Comparison of ENCODE assay signal across 8 cellular contexts in the genomic region with DNA sequence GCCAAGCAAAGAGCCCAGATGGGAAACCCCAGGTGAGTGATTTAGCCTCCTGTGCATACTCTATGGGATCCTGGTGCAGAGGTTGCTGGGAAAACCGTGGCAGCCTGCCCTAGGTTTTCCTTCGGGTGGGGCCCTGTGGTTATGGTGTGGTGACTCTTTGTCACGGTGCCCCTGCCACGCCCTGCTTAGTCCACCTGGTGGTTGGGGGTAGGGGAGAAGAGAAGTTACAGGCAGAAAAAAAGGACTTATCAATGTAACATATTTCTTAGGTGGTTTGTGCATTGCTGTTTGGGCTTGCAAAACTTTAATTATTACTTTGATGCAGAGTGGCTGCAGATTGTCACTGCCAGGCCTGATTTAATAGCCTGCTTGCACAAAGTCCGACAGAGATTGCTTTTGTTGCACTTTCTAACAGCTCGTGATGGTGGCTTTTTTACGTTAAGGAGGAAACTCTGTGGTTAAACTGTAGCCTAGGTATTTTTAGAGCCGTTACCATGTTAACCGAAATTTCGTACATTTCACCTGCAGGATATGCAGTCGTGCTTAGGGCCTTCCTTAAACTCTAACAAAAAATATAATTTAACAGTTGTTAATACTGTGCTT.
DNase-seq lines count a peak whose midpoint lies in the region; ATAC-seq and TF ChIP-seq lines count a peak whose summit lies in the region.

No MANE protein-coding gene starts in this region.

- ATAC-seq in GM19438 (IDR thresholded peaks at IDR 0.05; ENCODE audit: low read depth, unreplicated experiment) (peak; percentile 65), HG03442 (IDR thresholded peaks at IDR 0.05; ENCODE audit: unreplicated experiment) (peak; percentile 58)

- H3K27ac ChIP-seq in cingulate gyrus (ENCODE audit: low read depth, low read length) (peak overlapping the region; percentile 30), neutrophil (peak overlapping the region; percentile 68)

- no peak for TF ChIP-seq CTCF in neutrophil (IDR thresholded peaks at IDR 0.05)

- peaks cover 58 to 67% of the 10 kb centered on the region in 2 experiments for H3K4me1 ChIP-seq in neutrophil (ENCODE audit: control insufficient read depth in 1 of 2, insufficient read depth in 1 of 2, low read depth in 1 of 2, low read length in 1 of 2)

- no peaks in the 10 kb centered on the region for H3K9me3 ChIP-seq in neutrophil

- no peaks in the 10 kb centered on the region for H3K27me3 ChIP-seq in neutrophil

- peak; percentile 71 for DNase-seq in DMS53 (lab: John Stamatoyannopoulos, UW)
- DNase-seq in T-helper 2 cell: peak; percentile 7 to 94 (median 18)
- DNase-seq in NCI-H2107 treated with DMSO at 0.1 percent for 48 hours (lab: John Stamatoyannopoulos, UW; ENCODE audit: unreplicated experiment): no peak
- no peak for DNase-seq in NCI-H748 treated with DMSO at 0.1 percent for 48 hours (lab: John Stamatoyannopoulos, UW)

- no peaks in the 10 kb centered on the region for H3K36me3 ChIP-seq in neutrophil

- peak overlapping the region in 1 of 2 experiments; percentile 20 for H3K4me3 ChIP-seq in neutrophil (ENCODE audit: low read depth in 1 of 2, low read length in 1 of 2)

Comparison
In these comparisons a context has a peak if more than half of its experiments do, and no peak if none do; other contexts are left out.
1. DNase-seq: peak in DMS53 (single experiment) and T-helper 2 cell (5 of 5); none in NCI-H2107 treated with DMSO at 0.1 percent for 48 hours (single experiment) and NCI-H748 treated with DMSO at 0.1 percent for 48 hours (single experiment).